In the genomic region with DNA sequence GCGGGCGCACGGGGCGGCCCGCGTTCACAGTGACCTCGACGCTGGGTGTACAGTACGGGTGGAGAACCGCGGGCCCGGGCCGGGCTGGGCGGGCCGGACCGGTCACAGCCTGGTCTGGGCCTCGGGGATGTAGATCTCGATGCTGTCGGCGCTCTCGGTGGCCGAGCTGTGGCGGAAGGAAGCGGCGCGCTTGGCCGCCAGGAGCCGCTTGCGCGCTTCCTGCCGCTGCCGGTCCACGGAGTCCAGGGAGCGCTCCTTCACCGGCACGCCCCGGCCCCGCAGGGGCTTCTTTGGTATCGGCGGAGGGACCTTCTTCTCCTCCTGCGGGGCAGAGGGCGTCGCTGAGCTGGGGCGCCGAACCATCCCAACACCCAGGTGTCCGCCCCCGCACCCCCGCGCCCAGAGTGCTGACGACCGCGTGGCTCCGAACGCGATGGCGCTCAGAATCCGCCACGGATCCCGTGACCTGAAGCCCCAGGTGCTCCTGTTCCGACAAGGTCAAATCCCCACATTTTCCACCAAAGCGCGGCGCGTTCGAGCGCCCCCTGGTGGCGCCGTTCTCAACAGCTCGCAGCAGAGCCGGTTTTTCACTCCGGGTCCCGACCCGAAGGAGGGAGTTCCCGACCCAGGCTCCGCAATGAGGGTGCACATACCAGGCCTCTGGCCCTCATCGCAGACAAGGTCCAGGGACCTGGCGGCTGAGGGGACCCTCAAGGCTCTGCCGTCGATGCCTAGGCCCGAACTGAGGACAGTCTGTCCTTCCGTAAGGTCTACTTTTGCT, we compare ENCODE assay signal across 1 cellular context.
TF ChIP-seq lines count a peak whose summit lies in the region.

No MANE protein-coding gene starts in this region.

TF ChIP-seq in K562, 482 proteins besides CTCF, POLR2A, EP300 and RAD21 (continued from another document and continues in another):
- TF ChIP-seq FOXJ2 (tag; IDR thresholded peaks at IDR 0.05): no peak
- TF ChIP-seq ZNF184 (CRISPR knock-in tag; IDR thresholded peaks at IDR 0.05): no peak
- TF ChIP-seq RFX5 (IDR thresholded peaks at IDR 0.05; ENCODE audit: low read depth, low read length): no peak
- TF ChIP-seq, protein P1, sequence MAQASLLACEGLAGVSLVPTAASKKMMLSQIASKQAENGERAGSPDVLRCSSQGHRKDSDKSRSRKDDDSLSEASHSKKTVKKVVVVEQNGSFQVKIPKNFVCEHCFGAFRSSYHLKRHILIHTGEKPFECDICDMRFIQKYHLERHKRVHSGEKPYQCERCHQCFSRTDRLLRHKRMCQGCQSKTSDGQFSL (CRISPR knock-in tag; IDR thresholded peaks at IDR 0.05): peak; percentile 92; the same call in 1 of the 2 replicates
- TF ChIP-seq, protein P1 (tag; IDR thresholded peaks at IDR 0.05): no peak
- no peak for TF ChIP-seq KDM2B (CRISPR knock-in tag; IDR thresholded peaks at IDR 0.05)
- TF ChIP-seq KDM1A (IDR thresholded peaks at IDR 0.05): no peak
- TF ChIP-seq, protein P2, sequence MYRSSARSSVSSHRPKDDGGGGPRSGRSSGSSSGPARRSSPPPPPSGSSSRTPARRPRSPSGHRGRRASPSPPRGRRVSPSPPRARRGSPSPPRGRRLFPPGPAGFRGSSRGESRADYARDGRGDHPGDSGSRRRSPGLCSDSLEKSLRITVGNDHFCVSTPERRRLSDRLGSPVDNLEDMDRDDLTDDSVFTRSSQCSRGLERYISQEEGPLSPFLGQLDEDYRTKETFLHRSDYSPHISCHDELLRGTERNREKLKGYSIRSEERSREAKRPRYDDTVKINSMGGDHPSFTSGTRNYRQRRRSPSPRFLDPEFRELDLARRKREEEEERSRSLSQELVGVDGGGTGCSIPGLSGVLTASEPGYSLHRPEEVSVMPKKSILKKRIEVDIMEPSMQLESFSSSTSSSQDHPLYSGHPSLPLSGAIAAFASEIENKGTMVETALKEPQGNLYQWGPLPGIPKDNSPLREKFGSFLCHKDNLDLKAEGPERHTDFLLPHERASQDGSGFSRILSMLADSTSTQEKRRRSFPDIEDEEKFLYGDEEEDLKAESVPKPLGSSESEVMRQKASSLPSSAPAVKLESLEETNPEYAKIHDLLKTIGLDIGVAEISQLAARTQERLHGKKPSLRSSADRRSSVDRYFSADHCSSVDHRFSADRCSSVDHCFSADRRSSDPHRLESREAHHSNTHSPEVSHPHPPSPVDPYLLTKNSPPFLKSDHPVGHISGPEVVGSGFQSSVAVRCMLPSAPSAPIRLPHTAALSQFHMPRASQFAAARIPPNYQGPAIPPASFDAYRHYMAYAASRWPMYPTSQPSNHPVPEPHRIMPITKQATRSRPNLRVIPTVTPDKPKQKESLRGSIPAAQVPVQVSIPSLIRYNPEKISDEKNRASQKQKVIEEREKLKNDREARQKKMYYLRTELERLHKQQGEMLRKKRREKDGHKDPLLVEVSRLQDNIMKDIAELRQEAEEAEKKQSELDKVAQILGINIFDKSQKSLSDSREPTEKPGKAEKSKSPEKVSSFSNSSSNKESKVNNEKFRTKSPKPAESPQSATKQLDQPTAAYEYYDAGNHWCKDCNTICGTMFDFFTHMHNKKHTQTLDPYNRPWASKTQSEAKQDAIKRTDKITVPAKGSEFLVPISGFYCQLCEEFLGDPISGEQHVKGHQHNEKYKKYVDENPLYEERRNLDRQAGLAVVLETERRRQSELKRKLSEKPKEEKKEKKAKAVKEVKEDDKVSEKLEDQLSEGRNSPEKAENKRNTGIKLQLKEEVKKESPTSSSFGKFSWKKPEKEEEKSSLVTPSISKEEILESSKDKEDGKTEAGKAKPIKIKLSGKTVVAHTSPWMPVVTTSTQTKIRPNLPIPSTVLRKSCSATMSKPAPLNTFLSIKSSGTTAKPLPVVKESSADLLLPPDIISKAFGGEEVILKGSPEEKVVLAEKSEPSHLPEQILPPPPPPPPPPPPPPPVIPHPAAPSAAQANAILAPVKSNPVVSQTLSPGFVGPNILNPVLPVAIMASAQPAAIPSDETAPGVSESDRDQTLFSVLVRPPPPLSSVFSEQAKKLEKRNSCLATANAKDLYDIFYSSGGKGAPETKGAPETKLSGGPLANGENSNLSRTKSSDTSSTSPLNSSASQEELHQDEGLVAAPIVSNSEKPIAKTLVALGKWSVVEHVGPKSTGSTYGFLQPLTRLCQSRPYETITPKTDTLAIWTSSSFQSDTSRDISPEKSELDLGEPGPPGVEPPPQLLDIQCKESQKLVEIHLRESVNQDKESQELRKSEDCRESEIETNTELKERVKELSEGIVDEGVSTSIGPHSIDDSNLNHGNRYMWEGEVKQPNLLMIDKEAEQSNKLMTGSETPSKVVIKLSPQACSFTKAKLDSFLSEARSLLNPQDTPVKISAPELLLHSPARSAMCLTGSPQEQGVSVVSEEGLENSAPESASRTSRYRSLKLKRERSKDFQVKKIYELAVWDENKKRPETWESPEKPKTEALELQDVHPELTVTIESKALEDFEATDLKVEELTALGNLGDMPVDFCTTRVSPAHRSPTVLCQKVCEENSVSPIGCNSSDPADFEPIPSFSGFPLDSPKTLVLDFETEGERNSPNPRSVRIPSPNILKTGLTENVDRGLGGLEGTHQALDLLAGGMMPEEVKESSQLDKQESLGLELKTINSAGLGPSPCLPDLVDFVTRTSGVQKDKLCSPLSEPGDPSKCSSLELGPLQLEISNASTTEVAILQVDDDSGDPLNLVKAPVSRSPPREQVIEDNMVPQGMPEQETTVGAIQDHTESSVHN (IDR thresholded peaks at IDR 0.05; ENCODE audit: borderline replicate concordance in 1 of 2, low read depth in 1 of 2): no peak
- no peak for TF ChIP-seq ASH1L (IDR thresholded peaks at IDR 0.05; ENCODE audit: borderline replicate concordance, low read depth, partially characterized antibody)
- TF ChIP-seq SRSF9 (IDR thresholded peaks at IDR 0.05; ENCODE audit: borderline replicate concordance, low read depth, low read length): no peak
- TF ChIP-seq, protein P3, sequence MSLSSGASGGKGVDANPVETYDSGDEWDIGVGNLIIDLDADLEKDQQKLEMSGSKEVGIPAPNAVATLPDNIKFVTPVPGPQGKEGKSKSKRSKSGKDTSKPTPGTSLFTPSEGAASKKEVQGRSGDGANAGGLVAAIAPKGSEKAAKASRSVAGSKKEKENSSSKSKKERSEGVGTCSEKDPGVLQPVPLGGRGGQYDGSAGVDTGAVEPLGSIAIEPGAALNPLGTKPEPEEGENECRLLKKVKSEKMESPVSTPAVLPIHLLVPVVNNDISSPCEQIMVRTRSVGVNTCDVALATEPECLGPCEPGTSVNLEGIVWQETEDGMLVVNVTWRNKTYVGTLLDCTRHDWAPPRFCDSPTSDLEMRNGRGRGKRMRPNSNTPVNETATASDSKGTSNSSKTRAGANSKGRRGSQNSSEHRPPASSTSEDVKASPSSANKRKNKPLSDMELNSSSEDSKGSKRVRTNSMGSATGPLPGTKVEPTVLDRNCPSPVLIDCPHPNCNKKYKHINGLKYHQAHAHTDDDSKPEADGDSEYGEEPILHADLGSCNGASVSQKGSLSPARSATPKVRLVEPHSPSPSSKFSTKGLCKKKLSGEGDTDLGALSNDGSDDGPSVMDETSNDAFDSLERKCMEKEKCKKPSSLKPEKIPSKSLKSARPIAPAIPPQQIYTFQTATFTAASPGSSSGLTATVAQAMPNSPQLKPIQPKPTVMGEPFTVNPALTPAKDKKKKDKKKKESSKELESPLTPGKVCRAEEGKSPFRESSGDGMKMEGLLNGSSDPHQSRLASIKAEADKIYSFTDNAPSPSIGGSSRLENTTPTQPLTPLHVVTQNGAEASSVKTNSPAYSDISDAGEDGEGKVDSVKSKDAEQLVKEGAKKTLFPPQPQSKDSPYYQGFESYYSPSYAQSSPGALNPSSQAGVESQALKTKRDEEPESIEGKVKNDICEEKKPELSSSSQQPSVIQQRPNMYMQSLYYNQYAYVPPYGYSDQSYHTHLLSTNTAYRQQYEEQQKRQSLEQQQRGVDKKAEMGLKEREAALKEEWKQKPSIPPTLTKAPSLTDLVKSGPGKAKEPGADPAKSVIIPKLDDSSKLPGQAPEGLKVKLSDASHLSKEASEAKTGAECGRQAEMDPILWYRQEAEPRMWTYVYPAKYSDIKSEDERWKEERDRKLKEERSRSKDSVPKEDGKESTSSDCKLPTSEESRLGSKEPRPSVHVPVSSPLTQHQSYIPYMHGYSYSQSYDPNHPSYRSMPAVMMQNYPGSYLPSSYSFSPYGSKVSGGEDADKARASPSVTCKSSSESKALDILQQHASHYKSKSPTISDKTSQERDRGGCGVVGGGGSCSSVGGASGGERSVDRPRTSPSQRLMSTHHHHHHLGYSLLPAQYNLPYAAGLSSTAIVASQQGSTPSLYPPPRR (CRISPR knock-in tag; IDR thresholded peaks at IDR 0.05; ENCODE audit: borderline replicate concordance): no peak
- no peak for TF ChIP-seq SNIP1 (IDR thresholded peaks at IDR 0.05; ENCODE audit: low read depth)
- TF ChIP-seq POU5F1 (IDR thresholded peaks at IDR 0.05; ENCODE audit: borderline replicate concordance, low read depth, low read length, partially characterized antibody): peak; percentile 38
- no peak for TF ChIP-seq ATF1 (CRISPR knock-in tag; IDR thresholded peaks at IDR 0.05)
- 0 out of 2 replicates have a peak, but pooled peaks have one; percentile 25 for TF ChIP-seq ATF1 (tag; IDR thresholded peaks at IDR 0.05)
- no peak for TF ChIP-seq RNF2 (IDR thresholded peaks at IDR 0.05)
- peak; percentile 37; the same call in 1 of the 2 replicates for TF ChIP-seq SAFB (IDR thresholded peaks at IDR 0.05; ENCODE audit: borderline replicate concordance, low read depth, low read length)
- no peak for TF ChIP-seq HNRNPLL (IDR thresholded peaks at IDR 0.05; ENCODE audit: low read depth, low read length, poor library complexity, severe bottlenecking)
- TF ChIP-seq ZBED1 (IDR thresholded peaks at IDR 0.05): no peak
- no peak for TF ChIP-seq TFAM (CRISPR knock-in tag; conservative IDR thresholded peaks at IDR 0.05)
- TF ChIP-seq, protein P4, sequence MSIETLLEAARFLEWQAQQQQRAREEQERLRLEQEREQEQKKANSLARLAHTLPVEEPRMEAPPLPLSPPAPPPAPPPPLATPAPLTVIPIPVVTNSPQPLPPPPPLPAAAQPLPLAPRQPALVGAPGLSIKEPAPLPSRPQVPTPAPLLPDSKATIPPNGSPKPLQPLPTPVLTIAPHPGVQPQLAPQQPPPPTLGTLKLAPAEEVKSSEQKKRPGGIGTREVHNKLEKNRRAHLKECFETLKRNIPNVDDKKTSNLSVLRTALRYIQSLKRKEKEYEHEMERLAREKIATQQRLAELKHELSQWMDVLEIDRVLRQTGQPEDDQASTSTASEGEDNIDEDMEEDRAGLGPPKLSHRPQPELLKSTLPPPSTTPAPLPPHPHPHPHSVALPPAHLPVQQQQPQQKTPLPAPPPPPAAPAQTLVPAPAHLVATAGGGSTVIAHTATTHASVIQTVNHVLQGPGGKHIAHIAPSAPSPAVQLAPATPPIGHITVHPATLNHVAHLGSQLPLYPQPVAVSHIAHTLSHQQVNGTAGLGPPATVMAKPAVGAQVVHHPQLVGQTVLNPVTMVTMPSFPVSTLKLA (conservative IDR thresholded peaks at IDR 0.05): no peak
- no peak for TF ChIP-seq ZNF274 (IDR thresholded peaks at IDR 0.05; ENCODE audit: borderline replicate concordance, low read depth, low read length)
- TF ChIP-seq SMAD2 (IDR thresholded peaks at IDR 0.05; ENCODE audit: low read depth, low read length): no peak
- TF ChIP-seq RBM17 (IDR thresholded peaks at IDR 0.05; ENCODE audit: borderline replicate concordance, low read depth, low read length): no peak
- no peak for TF ChIP-seq MEF2A (IDR thresholded peaks at IDR 0.05; ENCODE audit: control insufficient read depth, low read depth, low read length)
- TF ChIP-seq, protein P5, sequence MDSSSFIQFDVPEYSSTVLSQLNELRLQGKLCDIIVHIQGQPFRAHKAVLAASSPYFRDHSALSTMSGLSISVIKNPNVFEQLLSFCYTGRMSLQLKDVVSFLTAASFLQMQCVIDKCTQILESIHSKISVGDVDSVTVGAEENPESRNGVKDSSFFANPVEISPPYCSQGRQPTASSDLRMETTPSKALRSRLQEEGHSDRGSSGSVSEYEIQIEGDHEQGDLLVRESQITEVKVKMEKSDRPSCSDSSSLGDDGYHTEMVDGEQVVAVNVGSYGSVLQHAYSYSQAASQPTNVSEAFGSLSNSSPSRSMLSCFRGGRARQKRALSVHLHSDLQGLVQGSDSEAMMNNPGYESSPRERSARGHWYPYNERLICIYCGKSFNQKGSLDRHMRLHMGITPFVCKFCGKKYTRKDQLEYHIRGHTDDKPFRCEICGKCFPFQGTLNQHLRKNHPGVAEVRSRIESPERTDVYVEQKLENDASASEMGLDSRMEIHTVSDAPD (CRISPR knock-in tag; IDR thresholded peaks at IDR 0.05): no peak
- TF ChIP-seq CCAR2 (IDR thresholded peaks at IDR 0.05; ENCODE audit: low read depth, low read length): no peak
- TF ChIP-seq DNMT1 (IDR thresholded peaks at IDR 0.05): no peak
- TF ChIP-seq, protein P6, sequence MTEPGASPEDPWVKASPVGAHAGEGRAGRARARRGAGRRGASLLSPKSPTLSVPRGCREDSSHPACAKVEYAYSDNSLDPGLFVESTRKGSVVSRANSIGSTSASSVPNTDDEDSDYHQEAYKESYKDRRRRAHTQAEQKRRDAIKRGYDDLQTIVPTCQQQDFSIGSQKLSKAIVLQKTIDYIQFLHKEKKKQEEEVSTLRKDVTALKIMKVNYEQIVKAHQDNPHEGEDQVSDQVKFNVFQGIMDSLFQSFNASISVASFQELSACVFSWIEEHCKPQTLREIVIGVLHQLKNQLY (CRISPR knock-in tag; conservative IDR thresholded peaks at IDR 0.05): no peak
- no peak for TF ChIP-seq ZNF785 (CRISPR knock-in tag; IDR thresholded peaks at IDR 0.05)
- no peak for TF ChIP-seq KDM4B (IDR thresholded peaks at IDR 0.05; ENCODE audit: borderline replicate concordance in 2 of 2, low read depth in 1 of 2)
- no peak for TF ChIP-seq NFE2L1 (tag; IDR thresholded peaks at IDR 0.05; ENCODE audit: borderline replicate concordance, low read depth)
- no peak for TF ChIP-seq ZNF79 (CRISPR knock-in tag; IDR thresholded peaks at IDR 0.05; ENCODE audit: low read depth)
- TF ChIP-seq KAT7 (CRISPR knock-in tag; IDR thresholded peaks at IDR 0.05; ENCODE audit: borderline replicate concordance): no peak
- TF ChIP-seq, protein P7, sequence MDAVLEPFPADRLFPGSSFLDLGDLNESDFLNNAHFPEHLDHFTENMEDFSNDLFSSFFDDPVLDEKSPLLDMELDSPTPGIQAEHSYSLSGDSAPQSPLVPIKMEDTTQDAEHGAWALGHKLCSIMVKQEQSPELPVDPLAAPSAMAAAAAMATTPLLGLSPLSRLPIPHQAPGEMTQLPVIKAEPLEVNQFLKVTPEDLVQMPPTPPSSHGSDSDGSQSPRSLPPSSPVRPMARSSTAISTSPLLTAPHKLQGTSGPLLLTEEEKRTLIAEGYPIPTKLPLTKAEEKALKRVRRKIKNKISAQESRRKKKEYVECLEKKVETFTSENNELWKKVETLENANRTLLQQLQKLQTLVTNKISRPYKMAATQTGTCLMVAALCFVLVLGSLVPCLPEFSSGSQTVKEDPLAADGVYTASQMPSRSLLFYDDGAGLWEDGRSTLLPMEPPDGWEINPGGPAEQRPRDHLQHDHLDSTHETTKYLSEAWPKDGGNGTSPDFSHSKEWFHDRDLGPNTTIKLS (IDR thresholded peaks at IDR 0.05; ENCODE audit: borderline replicate concordance, low read depth): peak; percentile 55; the same call in 1 of the 2 replicates
- TF ChIP-seq ZNF707 (CRISPR knock-in tag; conservative IDR thresholded peaks at IDR 0.05): no peak
- TF ChIP-seq ZNF134 (CRISPR knock-in tag; conservative IDR thresholded peaks at IDR 0.05): no peak
- TF ChIP-seq DDX20 (tag; IDR thresholded peaks at IDR 0.05; ENCODE audit: low read depth): no peak
